ENCODE assay signal across 2 cellular contexts in genomic region chr6:155117266-155117665, GRCh38.
TF ChIP-seq lines count a peak whose summit lies in the region.

No MANE protein-coding gene starts in this region.

TF ChIP-seq in SK-N-SH, 30 proteins besides CTCF, POLR2A, EP300 and RAD21 (continued from another document):
- TF ChIP-seq, protein P1, sequence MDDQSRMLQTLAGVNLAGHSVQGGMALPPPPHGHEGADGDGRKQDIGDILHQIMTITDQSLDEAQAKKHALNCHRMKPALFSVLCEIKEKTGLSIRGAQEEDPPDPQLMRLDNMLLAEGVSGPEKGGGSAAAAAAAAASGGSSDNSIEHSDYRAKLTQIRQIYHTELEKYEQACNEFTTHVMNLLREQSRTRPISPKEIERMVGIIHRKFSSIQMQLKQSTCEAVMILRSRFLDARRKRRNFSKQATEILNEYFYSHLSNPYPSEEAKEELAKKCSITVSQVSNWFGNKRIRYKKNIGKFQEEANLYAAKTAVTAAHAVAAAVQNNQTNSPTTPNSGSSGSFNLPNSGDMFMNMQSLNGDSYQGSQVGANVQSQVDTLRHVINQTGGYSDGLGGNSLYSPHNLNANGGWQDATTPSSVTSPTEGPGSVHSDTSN (IDR thresholded peaks at IDR 0.05) = peak; percentile 36
- TF ChIP-seq JUND (IDR thresholded peaks at IDR 0.05) (no peak), TCF12 (IDR thresholded peaks at IDR 0.05) (peak; percentile 42; the same call in 1 of the 2 replicates), USF2 (IDR thresholded peaks at IDR 0.05; ENCODE audit: borderline replicate concordance, low read depth, low read length) (no peak)
TF ChIP-seq in SK-N-SH: peak in this region for 2.

TF ChIP-seq in HepG2, 621 proteins besides CTCF, POLR2A, EP300 and RAD21 (continued from another document):
- TF ChIP-seq, protein P2, sequence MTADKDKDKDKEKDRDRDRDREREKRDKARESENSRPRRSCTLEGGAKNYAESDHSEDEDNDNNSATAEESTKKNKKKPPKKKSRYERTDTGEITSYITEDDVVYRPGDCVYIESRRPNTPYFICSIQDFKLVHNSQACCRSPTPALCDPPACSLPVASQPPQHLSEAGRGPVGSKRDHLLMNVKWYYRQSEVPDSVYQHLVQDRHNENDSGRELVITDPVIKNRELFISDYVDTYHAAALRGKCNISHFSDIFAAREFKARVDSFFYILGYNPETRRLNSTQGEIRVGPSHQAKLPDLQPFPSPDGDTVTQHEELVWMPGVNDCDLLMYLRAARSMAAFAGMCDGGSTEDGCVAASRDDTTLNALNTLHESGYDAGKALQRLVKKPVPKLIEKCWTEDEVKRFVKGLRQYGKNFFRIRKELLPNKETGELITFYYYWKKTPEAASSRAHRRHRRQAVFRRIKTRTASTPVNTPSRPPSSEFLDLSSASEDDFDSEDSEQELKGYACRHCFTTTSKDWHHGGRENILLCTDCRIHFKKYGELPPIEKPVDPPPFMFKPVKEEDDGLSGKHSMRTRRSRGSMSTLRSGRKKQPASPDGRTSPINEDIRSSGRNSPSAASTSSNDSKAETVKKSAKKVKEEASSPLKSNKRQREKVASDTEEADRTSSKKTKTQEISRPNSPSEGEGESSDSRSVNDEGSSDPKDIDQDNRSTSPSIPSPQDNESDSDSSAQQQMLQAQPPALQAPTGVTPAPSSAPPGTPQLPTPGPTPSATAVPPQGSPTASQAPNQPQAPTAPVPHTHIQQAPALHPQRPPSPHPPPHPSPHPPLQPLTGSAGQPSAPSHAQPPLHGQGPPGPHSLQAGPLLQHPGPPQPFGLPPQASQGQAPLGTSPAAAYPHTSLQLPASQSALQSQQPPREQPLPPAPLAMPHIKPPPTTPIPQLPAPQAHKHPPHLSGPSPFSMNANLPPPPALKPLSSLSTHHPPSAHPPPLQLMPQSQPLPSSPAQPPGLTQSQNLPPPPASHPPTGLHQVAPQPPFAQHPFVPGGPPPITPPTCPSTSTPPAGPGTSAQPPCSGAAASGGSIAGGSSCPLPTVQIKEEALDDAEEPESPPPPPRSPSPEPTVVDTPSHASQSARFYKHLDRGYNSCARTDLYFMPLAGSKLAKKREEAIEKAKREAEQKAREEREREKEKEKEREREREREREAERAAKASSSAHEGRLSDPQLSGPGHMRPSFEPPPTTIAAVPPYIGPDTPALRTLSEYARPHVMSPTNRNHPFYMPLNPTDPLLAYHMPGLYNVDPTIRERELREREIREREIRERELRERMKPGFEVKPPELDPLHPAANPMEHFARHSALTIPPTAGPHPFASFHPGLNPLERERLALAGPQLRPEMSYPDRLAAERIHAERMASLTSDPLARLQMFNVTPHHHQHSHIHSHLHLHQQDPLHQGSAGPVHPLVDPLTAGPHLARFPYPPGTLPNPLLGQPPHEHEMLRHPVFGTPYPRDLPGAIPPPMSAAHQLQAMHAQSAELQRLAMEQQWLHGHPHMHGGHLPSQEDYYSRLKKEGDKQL (CRISPR knock-in tag; IDR thresholded peaks at IDR 0.05; ENCODE audit: low read depth) = no peak
- TF ChIP-seq ZNF235 (CRISPR knock-in tag; IDR thresholded peaks at IDR 0.05; ENCODE audit: borderline replicate concordance) (no peak), ZFX (CRISPR knock-in tag; IDR thresholded peaks at IDR 0.05; ENCODE audit: low read depth) (no peak), TMF1 (CRISPR knock-in tag; IDR thresholded peaks at IDR 0.05; ENCODE audit: low read depth) (no peak), SRSF4 (IDR thresholded peaks at IDR 0.05; ENCODE audit: low read depth, low read length, poor library complexity, severe bottlenecking) (no peak), ZIK1 (CRISPR knock-in tag; IDR thresholded peaks at IDR 0.05; ENCODE audit: borderline replicate concordance, low read depth) (no peak), PAXIP1 (CRISPR knock-in tag; conservative IDR thresholded peaks at IDR 0.05) (no peak), MIER2 (CRISPR knock-in tag; IDR thresholded peaks at IDR 0.05) (no peak)
